ENCODE assay signal across 22 cellular contexts in the genomic region with DNA sequence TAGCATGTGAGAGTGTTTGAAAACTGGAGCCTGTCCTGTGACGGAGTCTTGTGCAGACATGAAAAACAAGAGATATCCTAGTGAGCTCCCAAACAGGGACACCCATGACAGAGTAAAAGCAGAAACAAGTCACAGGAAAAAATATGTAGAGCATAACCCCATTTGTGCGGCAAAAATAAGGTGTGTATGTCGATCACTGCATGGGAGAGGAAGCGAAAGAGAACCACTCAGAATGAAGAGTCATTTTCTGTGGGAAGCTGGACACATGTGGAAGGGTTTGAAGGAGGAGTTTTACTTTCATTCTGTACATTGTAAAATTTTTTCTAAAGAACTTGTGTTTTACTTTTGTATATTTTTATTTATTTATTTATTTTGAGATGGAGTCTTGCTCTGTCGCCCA.
"Had no signal": no experiment of that assay in that cellular context is flagged by ENCODE, and none has a peak within 500 bp of the region (broad histone marks: within the 10 kb centered on the region; RNA-seq: fewer than 3 reads in every experiment).

No MANE protein-coding gene starts in this region.

- H3K27ac ChIP-seq: breast epithelium, esophagus squamous epithelium, gastroesophageal sphincter, prostate gland, upper lobe of left lung, VCaP had no signal

- FAIRE-seq: astrocyte, colon had no signal

- ATAC-seq: activated T-cell treated with anti-CD3 and anti-CD28 coated beads, Interleukin-2, amount 50 U/mL, for 4 hours; gastroesophageal sphincter; left ventricle myocardium superior; natural killer cell had no signal

- H3K4me3 ChIP-seq: breast epithelium, esophagus squamous epithelium, gastroesophageal sphincter, prostate gland, upper lobe of left lung had no signal

- H3K9me3 ChIP-seq: breast epithelium, esophagus squamous epithelium, gastroesophageal sphincter, prostate gland, upper lobe of left lung had no signal

- H3K27me3 ChIP-seq: upper lobe of left lung had no signal

- DNase-seq: activated CD4-positive, CD25-positive, alpha-beta regulatory T cell treated with anti-CD3 and anti-CD28 coated beads, Interleukin-2, amount 50 U/mL, for 72 hours; activated CD8-positive, alpha-beta memory T cell treated with anti-CD3 and anti-CD28 coated beads for 24 hours; activated CD8-positive, alpha-beta memory T cell treated with anti-CD3 and anti-CD28 coated beads, Interleukin-2, amount 50 U/mL, for 4 hours; activated naive CD4-positive, alpha-beta T cell; activated T-cell treated with anti-CD3 and anti-CD28 coated beads, Interleukin-2, amount 50 U/mL, for 4 hours; endodermal cell; esophagus squamous epithelium; head of caudate nucleus; hypothalamus; left ventricle myocardium superior; mammary epithelial cell; midbrain; natural killer cell; stimulated activated CD4-positive, alpha-beta T cell treated with anti-CD3 and anti-CD28 coated beads, Interleukin-4, amount 100 ng/mL, for 1 hour; stimulated activated naive CD4-positive, alpha-beta T cell treated with Interleukin-2 at 50 U/mL for 16 hours had no signal

- H3K4me1 ChIP-seq: breast epithelium, esophagus squamous epithelium, gastroesophageal sphincter, prostate gland, upper lobe of left lung had no signal

- H3K36me3 ChIP-seq: breast epithelium, esophagus squamous epithelium, gastroesophageal sphincter, prostate gland, upper lobe of left lung had no signal
